Comparison of ENCODE assay signal across 11 cellular contexts in genomic region chr15:74490339-74490689, GRCh38. TPM values are rescaled to one million over a fixed set of nuclear protein-coding genes. Genes with fewer than 3 reads are reported as not detected.
DNase-seq lines count a peak whose midpoint lies in the region; ATAC-seq and TF ChIP-seq lines count a peak whose summit lies in the region.
"Had no signal": no experiment of that assay in that cellular context is flagged by ENCODE, and none has a peak within 500 bp of the region (broad histone marks: within the 10 kb centered on the region; RNA-seq: fewer than 3 reads in every experiment).

No MANE protein-coding gene starts in this region.

- DNase-seq in GM12865 (ENCODE audit: low read depth), result no peak
- DNase-seq in Karpas-422, result no peak
- no peak for DNase-seq in ovary
- DNase-seq in foreskin melanocyte, result no peak
- DNase-seq: esophagus squamous epithelium, NCI-H1436 treated with DMSO at 0.1 percent for 48 hours had no signal

- H3K4me3 ChIP-seq in GM12865 (ENCODE audit: low read depth, low read length) (peak overlapping the region; percentile 35; the same call in 1 of the 2 replicates), Karpas-422 (ENCODE audit: low read length) (peak overlapping the region; percentile 50), neural cell (ENCODE audit: low read length) (no peak overlapping the region), ovary (no peak overlapping the region)
- H3K4me3 ChIP-seq: esophagus squamous epithelium, left ventricle myocardium inferior had no signal

- TF ChIP-seq EP300 in neural cell (conservative IDR thresholded peaks at IDR 0.05; ENCODE audit: poor library complexity, severe bottlenecking) (no peak), ovary (IDR thresholded peaks at IDR 0.05) (no peak)

- peaks cover 3% of the 10 kb centered on the region for H3K27me3 Mint-ChIP-seq in brain
- H3K27me3 Mint-ChIP-seq: CD4-positive, alpha-beta memory T cell had no signal

- no peak for TF ChIP-seq RAD21 in neural cell (conservative IDR thresholded peaks at IDR 0.05)

- H4K20me1 ChIP-seq in Karpas-422 (ENCODE audit: insufficient read depth, low read depth, low read length), result no peaks in the 10 kb centered on the region
- H4K20me1 ChIP-seq in neural cell (ENCODE audit: insufficient read depth), result no peaks in the 10 kb centered on the region

- no peak for TF ChIP-seq POLR2A in ovary (IDR thresholded peaks at IDR 0.05)

- H3F3A ChIP-seq in neural cell (ENCODE audit: insufficient read depth, low read length, poor library complexity, severe bottlenecking), result no peaks in the 10 kb centered on the region

- H3K4me1 ChIP-seq in Karpas-422 (ENCODE audit: low read length) (peaks cover 12% of the 10 kb centered on the region), ovary (ENCODE audit: insufficient read depth) (no peaks in the 10 kb centered on the region)
- H3K4me1 ChIP-seq: esophagus squamous epithelium, left ventricle myocardium inferior had no signal

- H3K27ac Mint-ChIP-seq in brain, result peak overlapping the region in 3 of 5 experiments; percentile 31 to 83 (median 79)

- no peaks in the 10 kb centered on the region for H3K9me2 ChIP-seq in Karpas-422 (replicated peaks; ENCODE audit: insufficient read depth, low read length)
- no peaks in the 10 kb centered on the region for H3K9me2 ChIP-seq in neural cell (ENCODE audit: insufficient read depth, low read length)

- H3K79me2 ChIP-seq in Karpas-422 (ENCODE audit: low read length), result no peaks in the 10 kb centered on the region
- H3K79me2 ChIP-seq in neural cell (replicated peaks; ENCODE audit: insufficient read depth, low read length), result no peaks in the 10 kb centered on the region

- ATAC-seq in GM21381 (IDR thresholded peaks at IDR 0.05; ENCODE audit: unreplicated experiment), result no peak

- H3K9me3 Mint-ChIP-seq in brain, result no peaks in the 10 kb centered on the region
- H3K9me3 Mint-ChIP-seq: CD4-positive, alpha-beta memory T cell had no signal

- WGBS in ovary, 3 donors, result 85 to 100% (median 94%) methylated on average over 1 of the region's 1 CpG

- H3K4me3 Mint-ChIP-seq in brain, result no peak overlapping the region

- H3K36me3 Mint-ChIP-seq in brain, result no peaks in the 10 kb centered on the region

- H3K4me1 Mint-ChIP-seq in brain, result peaks cover 10% of the 10 kb centered on the region

- H2AFZ ChIP-seq in Karpas-422 (ENCODE audit: low read length) (peak overlapping the region; percentile 95), neural cell (ENCODE audit: low read depth, low read length) (peak overlapping the region; percentile 15)

- H3K27me3 ChIP-seq in Karpas-422 (ENCODE audit: low read length) (no peaks in the 10 kb centered on the region), neural cell (ENCODE audit: insufficient read depth, low read depth, low read length) (no peaks in the 10 kb centered on the region), ovary (no peaks in the 10 kb centered on the region)
- H3K27me3 ChIP-seq: esophagus squamous epithelium had no signal

- intact Hi-C loops in ovary (cut with DNase I), result no loop called here

- H3K9ac ChIP-seq in Karpas-422 (ENCODE audit: low read length), result peak overlapping the region; percentile 61
- H3K9ac ChIP-seq in neural cell (ENCODE audit: low read length), result no peak overlapping the region

- H3K9me3 ChIP-seq in Karpas-422 (ENCODE audit: low read length) (no peaks in the 10 kb centered on the region), neural cell (ENCODE audit: low read length) (no peaks in the 10 kb centered on the region), ovary (no peaks in the 10 kb centered on the region)
- H3K9me3 ChIP-seq: esophagus squamous epithelium, left ventricle myocardium inferior had no signal

- peak overlapping the region; percentile 64 for H3K4me2 ChIP-seq in Karpas-422 (ENCODE audit: low read depth, low read length, poor library complexity, severe bottlenecking)
- H3K4me2 ChIP-seq in neural cell (ENCODE audit: low read length), result no peak overlapping the region

- peak overlapping the region; percentile 47 for H3K27ac ChIP-seq in Karpas-422 (ENCODE audit: low read length)
- H3K27ac ChIP-seq in neural cell (ENCODE audit: low read length), result no peak overlapping the region
- no peak overlapping the region for H3K27ac ChIP-seq in ovary
- H3K27ac ChIP-seq: esophagus squamous epithelium, left ventricle myocardium inferior had no signal

- TF ChIP-seq CTCF in GM12865 (IDR thresholded peaks at IDR 0.05; ENCODE audit: insufficient read depth, low read depth, low read length, missing control alignments) (no peak), brain (conservative IDR thresholded peaks at IDR 0.05) (no peak), neural cell (IDR thresholded peaks at IDR 0.05; ENCODE audit: poor library complexity, severe bottlenecking) (no peak), ovary (IDR thresholded peaks at IDR 0.05) (no peak)

- H3K36me3 ChIP-seq in Karpas-422 (ENCODE audit: insufficient read depth, low read length) (no peaks in the 10 kb centered on the region), neural cell (ENCODE audit: insufficient read depth, low read length) (no peaks in the 10 kb centered on the region), ovary (no peaks in the 10 kb centered on the region)
- H3K36me3 ChIP-seq: esophagus squamous epithelium, left ventricle myocardium inferior had no signal

TF ChIP-seq in neural cell, 6 proteins besides CTCF, POLR2A, EP300 and RAD21:
- no peak for TF ChIP-seq REST (IDR thresholded peaks at IDR 0.05; ENCODE audit: borderline replicate concordance)
- TF ChIP-seq POLR2AphosphoS5 (IDR thresholded peaks at IDR 0.05), result no peak
- TF ChIP-seq TAF1 (IDR thresholded peaks at IDR 0.05; ENCODE audit: low read depth), result no peak
- no peak for TF ChIP-seq MXI1 (conservative IDR thresholded peaks at IDR 0.05; ENCODE audit: poor library complexity, severe bottlenecking)
- TF ChIP-seq EZH2 (IDR thresholded peaks at IDR 0.05; ENCODE audit: borderline replicate concordance, insufficient read depth, low read length, poor library complexity, severe bottlenecking), result no peak
- TF ChIP-seq SMC3 (conservative IDR thresholded peaks at IDR 0.05; ENCODE audit: poor library complexity), result no peak

RNA-seq across cellular contexts. Expression of gene UBL7, which starts 29.4 kb away (rescaled TPM):
- 71.3 and 84.2 TPM in 2 replicates for total RNA-seq in Karpas-422 (2014; rRNA removed; shearing (Covaris generic); ENCODE audit: low replicate concordance)
- polyA plus RNA-seq in brain (ENCODE audit: insufficient read depth, low read depth, low replicate concordance) (156 TPM), neural cell (66.1 and 70.7 TPM in 2 replicates), ovary (10 to 100 TPM; 34.3 to 44.1 TPM)
- 43.1 and 43.6 TPM in 2 replicates for polyA minus RNA-seq in neural cell
- 10 to 100 TPM; 26.4 to 43.4 (median 29.2) TPM for total RNA-seq in ovary

RNA-seq across cellular contexts. Expression of gene ARID3B, which starts 50.7 kb away (rescaled TPM):
- 9.6 and 17.7 TPM in 2 replicates for total RNA-seq in Karpas-422 (2014; rRNA removed; shearing (Covaris generic); ENCODE audit: low replicate concordance)
- 4.1 TPM for polyA plus RNA-seq in brain (ENCODE audit: insufficient read depth, low read depth, low replicate concordance)
- 11.2 and 12.8 TPM in 2 replicates for polyA plus RNA-seq in neural cell
- 22.6 and 24.7 TPM in 2 replicates for polyA minus RNA-seq in neural cell
- 1 to 10 TPM; 1.6 to 4.9 (median 2.8) TPM for total RNA-seq in ovary
- 1 to 10 TPM; 1.2 to 1.4 TPM for polyA plus RNA-seq in ovary

RNA-seq across cellular contexts. Expression of gene SEMA7A, which starts 56.6 kb away (rescaled TPM):
- total RNA-seq in Karpas-422 (2014; rRNA removed; shearing (Covaris generic); ENCODE audit: low replicate concordance), result 41.6 and 49.1 TPM in 2 replicates
- polyA plus RNA-seq in brain (ENCODE audit: insufficient read depth, low read depth, low replicate concordance), result 22.2 TPM
- polyA plus RNA-seq in neural cell, result 28.8 and 31.7 TPM in 2 replicates
- polyA minus RNA-seq in neural cell, result 26.6 and 34.1 TPM in 2 replicates
- total RNA-seq in ovary, result 10 to 100 TPM in 3 of 7 donors, 1 to 10 TPM in 4; 3.2 to 10.1 (median 8.3) TPM
- 10 to 100 TPM in 1 of 2 donors, 1 to 10 TPM in 1; 9.0 to 98.6 TPM for polyA plus RNA-seq in ovary

Comparison
In these comparisons a context has a peak if more than half of its experiments do, and no peak if none do; other contexts are left out.
1. H3K4me3 ChIP-seq: peak in GM12865 (single experiment) and Karpas-422 (single experiment); none in neural cell (single experiment) and ovary (single experiment).